ENCODE assay signal across 29 cellular contexts in genomic region chr1:57329001-57329400, GRCh38.
"Had no signal": no experiment of that assay in that cellular context is flagged by ENCODE, and none has a peak within 500 bp of the region (broad histone marks: within the 10 kb centered on the region; RNA-seq: fewer than 3 reads in every experiment).

No MANE protein-coding gene starts in this region.

- H3K4me3 Mint-ChIP-seq: activated CD4-positive, alpha-beta memory T cell treated with anti-CD3 and anti-CD28 coated beads, Interleukin-2, amount 10 ng/mL, durations not matched to agents 7 days and 5 days; activated CD4-positive, alpha-beta T cell treated with anti-CD3 and anti-CD28 coated beads, Interleukin-2, amount 10 ng/mL, durations not matched to agents 7 days and 5 days; activated naive CD4-positive, alpha-beta T cell treated with anti-CD3 and anti-CD28 coated beads, Interleukin-2, amount 10 ng/mL, durations not matched to agents 7 days and 5 days; activated naive CD8-positive, alpha-beta T cell treated with anti-CD3 and anti-CD28 coated beads, Interleukin-2, amount 10 ng/mL, durations not matched to agents 7 days and 5 days; activated T-cell treated with anti-CD3 and anti-CD28 coated beads, Interleukin-2, amount 50 U/mL, for 24 hours; activated T-cell treated with anti-CD3 and anti-CD28 coated beads, Interleukin-2, amount 50 U/mL, for 72 hours; WTC11 had no signal

- H3K9me3 Mint-ChIP-seq: activated CD4-positive, alpha-beta memory T cell treated with anti-CD3 and anti-CD28 coated beads, Interleukin-2, amount 10 ng/mL, durations not matched to agents 7 days and 5 days; activated naive CD4-positive, alpha-beta T cell treated with anti-CD3 and anti-CD28 coated beads, Interleukin-2, amount 10 ng/mL, durations not matched to agents 7 days and 5 days had no signal

- H3K36me3 Mint-ChIP-seq: activated naive CD4-positive, alpha-beta T cell treated with anti-CD3 and anti-CD28 coated beads, Interleukin-2, amount 10 ng/mL, durations not matched to agents 7 days and 5 days; activated naive CD8-positive, alpha-beta T cell treated with anti-CD3 and anti-CD28 coated beads, Interleukin-2, amount 10 ng/mL, durations not matched to agents 7 days and 5 days; brain; WTC11 had no signal

- DNase-seq: activated CD4-positive, alpha-beta memory T cell treated with anti-CD3 and anti-CD28 coated beads, Interleukin-2, amount 10 ng/mL, durations not matched to agents 7 days and 5 days; activated CD4-positive, alpha-beta T cell treated with anti-CD3 and anti-CD28 coated beads for 1 hour; activated CD4-positive, alpha-beta T cell treated with anti-CD3 and anti-CD28 coated beads for 4 hours; activated CD4-positive, alpha-beta T cell treated with anti-CD3 and anti-CD28 coated beads, Interleukin-2, amount 10 ng/mL, durations not matched to agents 7 days and 5 days; activated CD4-positive, alpha-beta T cell treated with anti-CD3 and anti-CD28 coated beads, Interleukin-2, amount 50 U/mL, for 4 hours; activated CD8-positive, alpha-beta memory T cell treated with anti-CD3 and anti-CD28 coated beads, Interleukin-2, amount 50 U/mL, for 48 hours; activated gamma-delta T cell; activated naive CD4-positive, alpha-beta T cell; activated naive CD4-positive, alpha-beta T cell treated with anti-CD3 and anti-CD28 coated beads, Interleukin-2, amount 10 ng/mL, durations not matched to agents 7 days and 5 days; activated naive CD8-positive, alpha-beta T cell treated with anti-CD3 and anti-CD28 coated beads, Interleukin-2, amount 10 ng/mL, durations not matched to agents 7 days and 5 days; activated T-cell treated with anti-CD3 and anti-CD28 coated beads for 4 hours; activated T-cell treated with anti-CD3 and anti-CD28 coated beads, Interleukin-2, amount 50 U/mL, for 24 hours; activated T-cell treated with anti-CD3 and anti-CD28 coated beads, Interleukin-2, amount 50 U/mL, for 72 hours; central memory CD4-positive, alpha-beta T cell; cerebellar nuclear complex; colonic mucosa; effector CD8-positive, alpha-beta T cell; foreskin keratinocyte; gastrocnemius medialis; glutamatergic neuron; heart left ventricle; T-helper 2 cell had no signal

- H3K36me3 ChIP-seq: ascending aorta, breast epithelium, cardiac muscle cell, colonic mucosa, gastrocnemius medialis, heart left ventricle had no signal

- H3K4me1 ChIP-seq: ascending aorta, breast epithelium, colonic mucosa, foreskin keratinocyte, gastrocnemius medialis had no signal

- H3K9me3 ChIP-seq: ascending aorta, colonic mucosa, gastrocnemius medialis, heart left ventricle had no signal

- H3K4me3 ChIP-seq: ascending aorta, breast epithelium, cardiac muscle cell, colonic mucosa, gastrocnemius medialis, heart left ventricle had no signal

- H3K27ac Mint-ChIP-seq: activated CD4-positive, alpha-beta memory T cell treated with anti-CD3 and anti-CD28 coated beads, Interleukin-2, amount 10 ng/mL, durations not matched to agents 7 days and 5 days; activated CD4-positive, alpha-beta T cell treated with anti-CD3 and anti-CD28 coated beads, Interleukin-2, amount 10 ng/mL, durations not matched to agents 7 days and 5 days; activated naive CD4-positive, alpha-beta T cell treated with anti-CD3 and anti-CD28 coated beads, Interleukin-2, amount 10 ng/mL, durations not matched to agents 7 days and 5 days; activated naive CD4-positive, alpha-beta T cell treated with anti-CD3 and anti-CD28 coated beads, Interleukin-2, amount 50 U/mL, for 72 hours; activated naive CD8-positive, alpha-beta T cell treated with anti-CD3 and anti-CD28 coated beads, Interleukin-2, amount 10 ng/mL, durations not matched to agents 7 days and 5 days; activated T-cell treated with anti-CD3 and anti-CD28 coated beads, Interleukin-2, amount 50 U/mL, for 24 hours; activated T-cell treated with anti-CD3 and anti-CD28 coated beads, Interleukin-2, amount 50 U/mL, for 72 hours; WTC11 had no signal

- H3K27me3 Mint-ChIP-seq: activated CD4-positive, alpha-beta memory T cell treated with anti-CD3 and anti-CD28 coated beads, Interleukin-2, amount 10 ng/mL, durations not matched to agents 7 days and 5 days; activated CD4-positive, alpha-beta T cell treated with anti-CD3 and anti-CD28 coated beads, Interleukin-2, amount 10 ng/mL, durations not matched to agents 7 days and 5 days; activated naive CD4-positive, alpha-beta T cell treated with anti-CD3 and anti-CD28 coated beads, Interleukin-2, amount 10 ng/mL, durations not matched to agents 7 days and 5 days; activated naive CD8-positive, alpha-beta T cell treated with anti-CD3 and anti-CD28 coated beads, Interleukin-2, amount 10 ng/mL, durations not matched to agents 7 days and 5 days; brain had no signal

- ATAC-seq: activated naive CD4-positive, alpha-beta T cell treated with anti-CD3 and anti-CD28 coated beads, Interleukin-2, amount 50 U/mL, for 72 hours; activated T-cell treated with anti-CD3 and anti-CD28 coated beads, Interleukin-2, amount 50 U/mL, for 72 hours; esophagus mucosa; foreskin keratinocyte; gastrocnemius medialis; heart left ventricle; WTC11 had no signal

- H3K4me1 Mint-ChIP-seq: activated CD4-positive, alpha-beta memory T cell treated with anti-CD3 and anti-CD28 coated beads, Interleukin-2, amount 10 ng/mL, durations not matched to agents 7 days and 5 days; activated CD4-positive, alpha-beta T cell treated with anti-CD3 and anti-CD28 coated beads, Interleukin-2, amount 10 ng/mL, durations not matched to agents 7 days and 5 days; activated naive CD4-positive, alpha-beta T cell treated with anti-CD3 and anti-CD28 coated beads, Interleukin-2, amount 10 ng/mL, durations not matched to agents 7 days and 5 days; activated naive CD8-positive, alpha-beta T cell treated with anti-CD3 and anti-CD28 coated beads, Interleukin-2, amount 10 ng/mL, durations not matched to agents 7 days and 5 days had no signal

- H3K27ac ChIP-seq: ascending aorta, breast epithelium, cardiac muscle cell, colonic mucosa, foreskin keratinocyte, gastrocnemius medialis, heart left ventricle had no signal

- H3K27me3 ChIP-seq: ascending aorta, breast epithelium, cardiac muscle cell, colonic mucosa, foreskin keratinocyte, heart left ventricle had no signal
